In the genomic region with DNA sequence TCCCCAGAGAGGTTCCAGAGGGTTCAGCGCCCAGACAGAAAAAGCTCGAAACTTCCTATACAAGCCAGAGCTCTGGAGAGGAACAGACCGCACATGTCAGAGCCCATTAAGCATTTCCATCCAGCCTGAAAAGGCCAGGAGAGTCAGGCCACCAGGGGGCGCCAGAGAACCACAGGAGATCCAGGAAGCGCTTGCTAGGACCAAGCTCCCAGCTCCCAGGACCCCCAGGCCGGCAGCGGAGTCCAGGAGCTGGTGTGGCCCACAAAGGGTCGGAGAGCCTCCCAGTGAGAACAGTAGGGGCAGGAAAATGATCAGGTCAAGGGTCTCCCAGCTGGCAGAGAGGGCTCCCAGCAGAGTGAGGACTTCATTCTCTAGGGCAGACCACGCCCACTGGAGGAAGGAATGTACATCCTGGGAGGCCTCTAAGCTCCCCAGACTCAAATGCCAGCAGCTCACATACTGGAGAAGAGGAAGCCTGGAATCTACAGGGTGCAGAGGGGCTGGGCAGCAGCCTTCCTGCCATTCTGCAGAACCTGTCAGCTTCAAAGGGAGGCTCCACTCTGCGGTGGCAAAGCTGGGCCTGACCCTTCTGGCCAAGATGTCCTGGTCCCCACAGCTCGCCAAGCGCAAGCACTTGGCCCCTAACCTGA, we compare ENCODE assay signal across 1 cellular context.
A peak's percentile ranks its signal among the peaks of the same experiment; 100 is the strongest.
TF ChIP-seq lines count a peak whose summit lies in the region.

No MANE protein-coding gene starts in this region.

TF ChIP-seq in HepG2, 621 proteins besides CTCF, POLR2A, EP300 and RAD21 (continued from another document and continues in another):
- TF ChIP-seq ARID3A (IDR thresholded peaks at IDR 0.05; ENCODE audit: low read depth, low read length) (peak; percentile 36; the same call in 1 of the 2 replicates), FOXA1 (IDR thresholded peaks at IDR 0.05) (no peak), FOXA1 (CRISPR knock-in tag; IDR thresholded peaks at IDR 0.05) (no peak), PLRG1 (conservative IDR thresholded peaks at IDR 0.05) (no peak), ZNF451 (CRISPR knock-in tag; IDR thresholded peaks at IDR 0.05) (no peak), BATF2 (CRISPR knock-in tag; IDR thresholded peaks at IDR 0.05) (no peak), LRRFIP1 (CRISPR knock-in tag; conservative IDR thresholded peaks at IDR 0.05) (no peak), SPEN (CRISPR knock-in tag; IDR thresholded peaks at IDR 0.05; ENCODE audit: low read depth) (no peak), ELF1 (CRISPR knock-in tag; IDR thresholded peaks at IDR 0.05) (peak; percentile 83), STAT5B (CRISPR knock-in tag; IDR thresholded peaks at IDR 0.05) (no peak), ZNF468 (CRISPR knock-in tag; IDR thresholded peaks at IDR 0.05) (no peak), ZIK1 (CRISPR knock-in tag; IDR thresholded peaks at IDR 0.05; ENCODE audit: borderline replicate concordance, low read depth) (no peak), ATF7 (IDR thresholded peaks at IDR 0.05) (no peak), ATF7 (CRISPR knock-in tag; IDR thresholded peaks at IDR 0.05) (no peak), BCL6 (CRISPR knock-in tag; IDR thresholded peaks at IDR 0.05) (0 out of 2 replicates have a peak, but pooled peaks have one; percentile 24), ZNF224 (CRISPR knock-in tag; IDR thresholded peaks at IDR 0.05) (no peak), REXO4 (CRISPR knock-in tag; IDR thresholded peaks at IDR 0.05; ENCODE audit: borderline replicate concordance) (no peak), ZNF577 (CRISPR knock-in tag; IDR thresholded peaks at IDR 0.05; ENCODE audit: borderline replicate concordance, low read depth) (no peak), ZNF766 (CRISPR knock-in tag; IDR thresholded peaks at IDR 0.05; ENCODE audit: borderline replicate concordance) (0 out of 2 replicates have a peak, but pooled peaks have one; percentile 35), ASH2L (IDR thresholded peaks at IDR 0.05; ENCODE audit: insufficient read length, low read depth, low read length) (peak; percentile 33), ZNF777 (CRISPR knock-in tag; IDR thresholded peaks at IDR 0.05) (no peak), ZNF136 (CRISPR knock-in tag; IDR thresholded peaks at IDR 0.05; ENCODE audit: low read depth) (no peak), KIAA2018 (CRISPR knock-in tag; IDR thresholded peaks at IDR 0.05; ENCODE audit: borderline replicate concordance) (no peak), PCBP1 (IDR thresholded peaks at IDR 0.05; ENCODE audit: borderline replicate concordance, low read depth, low read length) (no peak), REPIN1 (CRISPR knock-in tag; IDR thresholded peaks at IDR 0.05; ENCODE audit: borderline replicate concordance, low read depth) (no peak), ZNF235 (CRISPR knock-in tag; IDR thresholded peaks at IDR 0.05; ENCODE audit: borderline replicate concordance) (no peak), ZMAT3 (CRISPR knock-in tag; conservative IDR thresholded peaks at IDR 0.05) (0 out of 2 replicates have a peak, but pooled peaks have one; percentile 31), PHF21A (CRISPR knock-in tag; IDR thresholded peaks at IDR 0.05) (peak; percentile 56), ZNF572 (CRISPR knock-in tag; IDR thresholded peaks at IDR 0.05) (peak; percentile 36; the same call in 1 of the 2 replicates), ZFX (CRISPR knock-in tag; IDR thresholded peaks at IDR 0.05; ENCODE audit: low read depth) (peak; percentile 43; the same call in 1 of the 2 replicates), SALL1 (CRISPR knock-in tag; IDR thresholded peaks at IDR 0.05) (peak; percentile 54), ZNF879 (CRISPR knock-in tag; IDR thresholded peaks at IDR 0.05) (no peak), KLF15 (CRISPR knock-in tag; IDR thresholded peaks at IDR 0.05; ENCODE audit: borderline replicate concordance) (no peak), FOSL2 (CRISPR knock-in tag; IDR thresholded peaks at IDR 0.05) (peak; percentile 28)
- TF ChIP-seq, protein P1, sequence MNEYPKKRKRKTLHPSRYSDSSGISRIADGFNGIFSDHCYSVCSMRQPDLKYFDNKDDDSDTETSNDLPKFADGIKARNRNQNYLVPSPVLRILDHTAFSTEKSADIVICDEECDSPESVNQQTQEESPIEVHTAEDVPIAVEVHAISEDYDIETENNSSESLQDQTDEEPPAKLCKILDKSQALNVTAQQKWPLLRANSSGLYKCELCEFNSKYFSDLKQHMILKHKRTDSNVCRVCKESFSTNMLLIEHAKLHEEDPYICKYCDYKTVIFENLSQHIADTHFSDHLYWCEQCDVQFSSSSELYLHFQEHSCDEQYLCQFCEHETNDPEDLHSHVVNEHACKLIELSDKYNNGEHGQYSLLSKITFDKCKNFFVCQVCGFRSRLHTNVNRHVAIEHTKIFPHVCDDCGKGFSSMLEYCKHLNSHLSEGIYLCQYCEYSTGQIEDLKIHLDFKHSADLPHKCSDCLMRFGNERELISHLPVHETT (CRISPR knock-in tag; conservative IDR thresholded peaks at IDR 0.05), result no peak
- TF ChIP-seq, protein P2, sequence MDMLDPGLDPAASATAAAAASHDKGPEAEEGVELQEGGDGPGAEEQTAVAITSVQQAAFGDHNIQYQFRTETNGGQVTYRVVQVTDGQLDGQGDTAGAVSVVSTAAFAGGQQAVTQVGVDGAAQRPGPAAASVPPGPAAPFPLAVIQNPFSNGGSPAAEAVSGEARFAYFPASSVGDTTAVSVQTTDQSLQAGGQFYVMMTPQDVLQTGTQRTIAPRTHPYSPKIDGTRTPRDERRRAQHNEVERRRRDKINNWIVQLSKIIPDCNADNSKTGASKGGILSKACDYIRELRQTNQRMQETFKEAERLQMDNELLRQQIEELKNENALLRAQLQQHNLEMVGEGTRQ (IDR thresholded peaks at IDR 0.05; ENCODE audit: low read depth, low read length), result no peak
- TF ChIP-seq, protein P2 (CRISPR knock-in tag; IDR thresholded peaks at IDR 0.05; ENCODE audit: borderline replicate concordance), result no peak
- TF ChIP-seq, protein P3, sequence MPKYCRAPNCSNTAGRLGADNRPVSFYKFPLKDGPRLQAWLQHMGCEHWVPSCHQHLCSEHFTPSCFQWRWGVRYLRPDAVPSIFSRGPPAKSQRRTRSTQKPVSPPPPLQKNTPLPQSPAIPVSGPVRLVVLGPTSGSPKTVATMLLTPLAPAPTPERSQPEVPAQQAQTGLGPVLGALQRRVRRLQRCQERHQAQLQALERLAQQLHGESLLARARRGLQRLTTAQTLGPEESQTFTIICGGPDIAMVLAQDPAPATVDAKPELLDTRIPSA (CRISPR knock-in tag; IDR thresholded peaks at IDR 0.05; ENCODE audit: borderline replicate concordance), result no peak
- TF ChIP-seq, protein P4, sequence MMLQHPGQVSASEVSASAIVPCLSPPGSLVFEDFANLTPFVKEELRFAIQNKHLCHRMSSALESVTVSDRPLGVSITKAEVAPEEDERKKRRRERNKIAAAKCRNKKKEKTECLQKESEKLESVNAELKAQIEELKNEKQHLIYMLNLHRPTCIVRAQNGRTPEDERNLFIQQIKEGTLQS (CRISPR knock-in tag; IDR thresholded peaks at IDR 0.05), result no peak
- TF ChIP-seq, protein P5, sequence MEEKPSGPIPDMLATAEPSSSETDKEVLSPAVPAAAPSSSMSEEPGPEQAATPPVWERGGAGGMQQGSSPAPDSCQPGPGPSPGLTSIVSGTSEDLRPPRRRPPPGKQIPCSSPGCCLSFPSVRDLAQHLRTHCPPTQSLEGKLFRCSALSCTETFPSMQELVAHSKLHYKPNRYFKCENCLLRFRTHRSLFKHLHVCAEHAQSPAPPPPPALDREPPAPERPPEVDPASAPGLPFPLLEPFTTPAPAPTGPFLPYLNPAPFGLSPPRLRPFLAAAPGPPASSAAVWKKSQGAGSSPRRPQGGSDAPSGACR (CRISPR knock-in tag; IDR thresholded peaks at IDR 0.05), result no peak
